ENCODE assay signal across 18 cellular contexts in the genomic region with DNA sequence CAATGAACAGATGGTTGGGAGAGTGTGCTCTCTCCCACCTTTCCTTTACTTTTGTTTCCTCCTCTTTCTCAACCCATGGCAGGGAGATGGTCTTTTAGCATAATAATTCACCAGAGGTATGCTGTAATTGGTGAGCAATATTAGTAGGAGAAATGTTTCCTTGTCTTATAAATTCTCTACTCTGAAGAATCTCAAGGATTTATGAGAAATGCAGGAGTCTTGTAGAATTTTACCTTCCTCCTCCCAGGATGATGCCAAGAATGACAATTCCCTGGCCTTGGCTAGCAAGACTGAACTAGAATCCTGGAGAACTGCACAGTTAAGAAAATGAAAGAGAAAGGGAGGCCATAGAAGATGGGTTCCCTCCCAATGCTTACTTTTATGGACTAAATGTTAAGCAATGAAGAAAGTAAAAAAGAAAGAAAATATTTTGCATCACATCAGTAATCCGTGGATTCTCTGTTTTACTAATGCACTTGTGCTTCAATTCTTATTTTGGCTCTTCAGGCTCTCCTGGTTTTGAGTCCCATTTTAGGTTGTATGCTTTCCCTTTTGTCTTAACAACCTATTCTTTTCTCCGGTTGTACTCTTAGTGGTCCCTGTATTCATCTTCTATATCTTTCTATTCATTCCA.
A peak's percentile ranks its signal among the peaks of the same experiment; 100 is the strongest.
DNase-seq lines count a peak whose midpoint lies in the region; ATAC-seq and TF ChIP-seq lines count a peak whose summit lies in the region.
"Had no signal": no experiment of that assay in that cellular context is flagged by ENCODE, and none has a peak within 500 bp of the region (broad histone marks: within the 10 kb centered on the region; RNA-seq: fewer than 3 reads in every experiment).

No MANE protein-coding gene starts in this region.

- no peaks in the 10 kb centered on the region for H3K4me1 Mint-ChIP-seq in activated T-helper 2 cell treated with anti-CD3 and anti-CD28 coated beads, Interferon-gamma antibody, Interleukin-2, Interleukin-4, amounts not matched to agents 10 μg/mL and 5 μg/mL and 100 μg/mL, durations not matched to agents 14 hours and 24 hours and 36 hours (ENCODE audit: low read depth)
- H3K4me1 Mint-ChIP-seq: activated naive CD4-positive, alpha-beta T cell treated with anti-CD3 and anti-CD28 coated beads, Interleukin-2, amount 10 ng/mL, durations not matched to agents 7 days and 5 days had no signal

- no peaks in the 10 kb centered on the region for H3K27me3 Mint-ChIP-seq in activated T-helper 2 cell treated with anti-CD3 and anti-CD28 coated beads, Interferon-gamma antibody, Interleukin-2, Interleukin-4, amounts not matched to agents 10 μg/mL and 5 μg/mL and 100 μg/mL, durations not matched to agents 14 hours and 24 hours and 36 hours (ENCODE audit: low read depth)
- H3K27me3 Mint-ChIP-seq: activated naive CD4-positive, alpha-beta T cell treated with anti-CD3 and anti-CD28 coated beads, Interleukin-2, amount 10 ng/mL, durations not matched to agents 7 days and 5 days had no signal

- BruUV-seq in Panc1 (replicated peaks; lab: Mats Ljungman, UMichigan), result no TSS peak

- H3K4me1 ChIP-seq in Panc1 (ENCODE audit: control insufficient read depth, insufficient read depth, low read length), result peaks cover 4% of the 10 kb centered on the region
- H3K4me1 ChIP-seq: upper lobe of right lung had no signal

- in situ Hi-C loops in Panc1 (cut with HindIII; ENCODE audit: low pct_unique_long_range_greater_than_20kb, low sequenced_read_pairs), result no loop called here

- H3K36me3 ChIP-seq in Panc1 (ENCODE audit: control insufficient read depth, insufficient read depth, low read length), result no peaks in the 10 kb centered on the region
- H3K36me3 ChIP-seq: heart left ventricle, upper lobe of right lung had no signal

- H3K9me3 ChIP-seq in Panc1 (ENCODE audit: control insufficient read depth, insufficient read depth, low read depth, low read length), result no peaks in the 10 kb centered on the region

- peaks cover 31% of the 10 kb centered on the region for H3K9me3 Mint-ChIP-seq in activated T-helper 2 cell treated with anti-CD3 and anti-CD28 coated beads, Interferon-gamma antibody, Interleukin-2, Interleukin-4, amounts not matched to agents 10 μg/mL and 5 μg/mL and 100 μg/mL, durations not matched to agents 14 hours and 24 hours and 36 hours

- no peak overlapping the region for H3K4me3 Mint-ChIP-seq in activated T-helper 2 cell treated with anti-CD3 and anti-CD28 coated beads, Interferon-gamma antibody, Interleukin-2, Interleukin-4, amounts not matched to agents 10 μg/mL and 5 μg/mL and 100 μg/mL, durations not matched to agents 14 hours and 24 hours and 36 hours (ENCODE audit: low read depth)
- H3K4me3 Mint-ChIP-seq: activated naive CD4-positive, alpha-beta T cell treated with anti-CD3 and anti-CD28 coated beads, Interleukin-2, amount 10 ng/mL, durations not matched to agents 7 days and 5 days had no signal

- POLR2A ChIA-PET in Panc1 (lab: Charles Lee), result interaction anchor here (0.6 kb wide), 1 partner anchor 345 kb away, joined by 3 read pairs; no protein-coding TSS in a partner anchor

- H3K36me3 Mint-ChIP-seq in activated T-helper 2 cell treated with anti-CD3 and anti-CD28 coated beads, Interferon-gamma antibody, Interleukin-2, Interleukin-4, amounts not matched to agents 10 μg/mL and 5 μg/mL and 100 μg/mL, durations not matched to agents 14 hours and 24 hours and 36 hours (ENCODE audit: low read depth), result no peaks in the 10 kb centered on the region
- H3K36me3 Mint-ChIP-seq: activated naive CD4-positive, alpha-beta T cell treated with anti-CD3 and anti-CD28 coated beads, Interleukin-2, amount 10 ng/mL, durations not matched to agents 7 days and 5 days had no signal

- no peak overlapping the region for H3K4me3 ChIP-seq in Panc1 (ENCODE audit: low read depth in 2 of 2, low read length in 2 of 2)
- H3K4me3 ChIP-seq: heart left ventricle, K562, upper lobe of right lung had no signal

- H3K27me3 ChIP-seq in Panc1 (ENCODE audit: control insufficient read depth, insufficient read depth, low read length), result no peaks in the 10 kb centered on the region
- H3K27me3 ChIP-seq: heart left ventricle, upper lobe of right lung had no signal

- H3K27ac ChIP-seq in Panc1 (ENCODE audit: low read length), result peak overlapping the region; percentile 55; the same call in 1 of the 2 replicates
- H3K27ac ChIP-seq: upper lobe of right lung had no signal

- TF ChIP-seq CTCF in Panc1 (IDR thresholded peaks at IDR 0.05), result no peak

- ATAC-seq in GM19463 (IDR thresholded peaks at IDR 0.05; ENCODE audit: unreplicated experiment), result peak; percentile 2
- ATAC-seq in HG03025 (IDR thresholded peaks at IDR 0.05; ENCODE audit: low FRiP score, unreplicated experiment), result peak; percentile 26
- ATAC-seq in Panc1, result peak; percentile 22; the same call in 1 of the 2 replicates
- no peak for ATAC-seq in GM18868 (IDR thresholded peaks at IDR 0.05; ENCODE audit: unreplicated experiment)
- ATAC-seq: K562, left lobe of liver, Right ventricle myocardium inferior had no signal

- H3K27ac Mint-ChIP-seq in activated T-helper 2 cell treated with anti-CD3 and anti-CD28 coated beads, Interferon-gamma antibody, Interleukin-2, Interleukin-4, amounts not matched to agents 10 μg/mL and 5 μg/mL and 100 μg/mL, durations not matched to agents 14 hours and 24 hours and 36 hours, result no peak overlapping the region
- H3K27ac Mint-ChIP-seq: activated naive CD4-positive, alpha-beta T cell treated with anti-CD3 and anti-CD28 coated beads, Interleukin-2, amount 10 ng/mL, durations not matched to agents 7 days and 5 days had no signal

- intact Hi-C loops in Panc1 (cut with micrococcal nuclease; ENCODE audit: unreplicated experiment), result no loop called here
- intact Hi-C loops in activated T-helper 2 cell treated with anti-CD3 and anti-CD28 coated beads, Interferon-gamma antibody, Interleukin-2, Interleukin-4, amounts not matched to agents 10 μg/mL and 5 μg/mL and 100 μg/mL, durations not matched to agents 14 hours and 24 hours and 36 hours (cut with micrococcal nuclease), result no loop called here

- CTCF ChIA-PET in Panc1 (lab: Charles Lee), result no interaction called here

- peak; percentile 1 for DNase-seq in ELR (ENCODE audit: low read depth)
- no peak for DNase-seq in Panc1 (ENCODE audit: low read depth, low spot score)
- DNase-seq in activated T-helper 2 cell treated with anti-CD3 and anti-CD28 coated beads, Interferon-gamma antibody, Interleukin-2, Interleukin-4, amounts not matched to agents 10 μg/mL and 5 μg/mL and 100 μg/mL, durations not matched to agents 14 hours and 24 hours and 36 hours (ENCODE audit: low spot score), result no peak
- no peak for DNase-seq in effector CD8-positive, alpha-beta T cell (lab: John Stamatoyannopoulos, UW)
- DNase-seq in Ammon's horn (ENCODE audit: low spot score), result no peak
- DNase-seq: activated naive CD4-positive, alpha-beta T cell treated with anti-CD3 and anti-CD28 coated beads, Interleukin-2, amount 10 ng/mL, durations not matched to agents 7 days and 5 days; central memory CD4-positive, alpha-beta T cell; heart left ventricle; NCI-H187; NCI-H524 treated with DMSO at 0.1 percent for 48 hours; stimulated activated CD4-positive, alpha-beta T cell treated with anti-CD3 and anti-CD28 coated beads, Interleukin-2, amount 100 ng/mL, for 24 hours; upper lobe of right lung had no signal
